ENCODE assay signal across 7 cellular contexts in genomic region chr22:46542011-46542985, GRCh38. TPM values are rescaled to one million over a fixed set of nuclear protein-coding genes. Genes with fewer than 3 reads are reported as not detected.
DNase-seq lines count a peak whose midpoint lies in the region; FAIRE-seq and TF ChIP-seq lines count a peak whose summit lies in the region.

No MANE protein-coding gene starts in this region.

- H3K36me3 ChIP-seq in SJSA1 (no peaks in the 10 kb centered on the region), uterus (no peaks in the 10 kb centered on the region)

- H3K27me3 ChIP-seq in SJSA1 (replicated peaks), result peaks cover 20% of the 10 kb centered on the region
- no peaks in the 10 kb centered on the region for H3K27me3 ChIP-seq in uterus

- intact Hi-C loops in posterior cingulate gyrus (cut with DNase I) (loop anchor here (1.0 to 10.0 kb wide), 3 partner anchors 187 to 547 kb away; no protein-coding TSS in a partner anchor), uterus (cut with DNase I; ENCODE audit: low total_unique reads) (loop anchor here (10.0 kb wide), 1 partner anchor 177 kb away; no protein-coding TSS in a partner anchor)

- FAIRE-seq in frontal cortex (lab: Jason Lieb, UNC), result no peak

- TF ChIP-seq CTCF in GM12873 (IDR thresholded peaks at IDR 0.05; ENCODE audit: insufficient read depth, low read depth, low read length, missing control alignments), result peak; percentile 99
- TF ChIP-seq CTCF in uterus (IDR thresholded peaks at IDR 0.05), result peak; percentile 76 to 96 (median 89)

- no peak overlapping the region for H3K4me3 ChIP-seq in SJSA1
- H3K4me3 ChIP-seq in uterus, result no peak overlapping the region

- H3K9me3 ChIP-seq in SJSA1 (replicated peaks), result no peaks in the 10 kb centered on the region
- no peaks in the 10 kb centered on the region for H3K9me3 ChIP-seq in uterus

- peaks cover 38% of the 10 kb centered on the region for H3K4me1 ChIP-seq in SJSA1 (replicated peaks)
- H3K4me1 ChIP-seq in uterus, result peaks cover 0 to 14% of the 10 kb centered on the region in 2 donors

- DNase-seq in HUDEP-2 (lab: John Stamatoyannopoulos, UW; ENCODE audit: unreplicated experiment in 76 of 76) (peak in 66 of 76 experiments; percentile 9 to 80 (median 50)), SJSA1 (ENCODE audit: low read depth in 1 of 2, low spot score in 2 of 2) (peak; percentile 47 to 72), frontal cortex (ENCODE audit: low spot score in 2 of 2) (peak; percentile 82 to 92), posterior cingulate gyrus (peak; percentile 59 to 97 (median 74)), uterus (peak; percentile 40 to 60)
- DNase-seq in activated effector memory CD4-positive, alpha-beta T cell treated with anti-CD3 and anti-CD28 coated beads, Interleukin-2, amount 50 U/mL, for 16 hours, result peak; percentile 88

- H3K27ac ChIP-seq in SJSA1 (no peak overlapping the region), uterus (peak overlapping the region in 1 of 2 donors; percentile 27)

- TF ChIP-seq POLR2A in uterus (IDR thresholded peaks at IDR 0.05), result no peak

RNA-seq across cellular contexts. Expression of gene CELSR1, which starts 4.9 kb away (rescaled TPM):
- 0.41 and 1.1 TPM in 2 replicates for total RNA-seq in SJSA1 (2014; rRNA removed; shearing (Covaris generic))
- total RNA-seq in frontal cortex, result 2.0 TPM
- total RNA-seq in uterus, result 10 to 100 TPM in 1 of 4 donors, 1 to 10 TPM in 3; 1.5 to 15.8 (median 8.4) TPM
